Comparison of ENCODE assay signal across 12 cellular contexts in genomic region chr20:62410742-62411478, GRCh38. TPM values are rescaled to one million over a fixed set of nuclear protein-coding genes. Genes with fewer than 3 reads are reported as not detected.
A peak's percentile ranks its signal among the peaks of the same experiment; 100 is the strongest.
DNase-seq lines count a peak whose midpoint lies in the region; ATAC-seq and TF ChIP-seq lines count a peak whose summit lies in the region.
"Had no signal": no experiment of that assay in that cellular context is flagged by ENCODE, and none has a peak within 500 bp of the region (broad histone marks: within the 10 kb centered on the region; RNA-seq: fewer than 3 reads in every experiment).

No MANE protein-coding gene starts in this region.

- H2AFZ ChIP-seq in MM.1S (ENCODE audit: low read length) (0 out of 2 replicates have a peak overlapping the region, but pooled peaks have one; percentile 30), neuronal stem cell (ENCODE audit: low read length) (no peak overlapping the region)
- H2AFZ ChIP-seq: GM23248 had no signal

- H3K14ac ChIP-seq in neuronal stem cell (ENCODE audit: low read length), result peak overlapping the region; percentile 71

- no peaks in the 10 kb centered on the region for H3F3A ChIP-seq in MM.1S (ENCODE audit: insufficient read depth, low read length)

- peaks cover 5% of the 10 kb centered on the region for H3K79me1 ChIP-seq in neuronal stem cell (ENCODE audit: low read depth, low read length)

- peak overlapping the region; percentile 59 for H2BK12ac ChIP-seq in neuronal stem cell (ENCODE audit: low read length)

- peak overlapping the region; percentile 99 for H2BK120ac ChIP-seq in neuronal stem cell (ENCODE audit: low read depth, low read length)

- ATAC-seq in GM18520 (IDR thresholded peaks at IDR 0.05; ENCODE audit: unreplicated experiment), result no peak
- ATAC-seq in GM19035 (IDR thresholded peaks at IDR 0.05; ENCODE audit: unreplicated experiment), result no peak

- H3K4me3 ChIP-seq in BLaER1 treated with 17β-estradiol and CSF1 and Interleukin-3, amounts not matched to agents 10 nM and 100 nM, result no peak overlapping the region
- H3K4me3 ChIP-seq in MM.1S (ENCODE audit: low read length) (no peak overlapping the region), WERI-Rb-1 (ENCODE audit: low read depth, low read length) (no peak overlapping the region), neuronal stem cell (ENCODE audit: low read length in 2 of 2) (no peak overlapping the region)
- H3K4me3 ChIP-seq: GM23248 had no signal

- H3K9ac ChIP-seq in BLaER1 treated with 17β-estradiol and CSF1 and Interleukin-3, amounts not matched to agents 10 nM and 100 nM, result peak overlapping the region in 3 of 11 experiments; percentile 12 to 36 (median 27); a peak in 2 of 22 replicates
- H3K9ac ChIP-seq in MM.1S (ENCODE audit: low read length), result no peak overlapping the region
- H3K9ac ChIP-seq in neuronal stem cell (ENCODE audit: low read depth, low read length, poor library complexity), result peak overlapping the region; percentile 24
- H3K9ac ChIP-seq: GM23248 had no signal

- peaks cover 0 to 25% (median 7%) of the 10 kb centered on the region in 11 experiments; a peak in 14 of 22 replicates for H4K20me1 ChIP-seq in BLaER1 treated with 17β-estradiol and CSF1 and Interleukin-3, amounts not matched to agents 10 nM and 100 nM
- H4K20me1 ChIP-seq in MM.1S (ENCODE audit: insufficient read depth, low read length), result no peaks in the 10 kb centered on the region

- no peaks in the 10 kb centered on the region for H3K9me2 ChIP-seq in MM.1S (replicated peaks; ENCODE audit: insufficient read depth, low read length)

- H3K4ac ChIP-seq in neuronal stem cell (ENCODE audit: low read length), result no peak overlapping the region

- no peaks in the 10 kb centered on the region; a peak in 1 of 22 replicates for H3K27me3 ChIP-seq in BLaER1 treated with 17β-estradiol and CSF1 and Interleukin-3, amounts not matched to agents 10 nM and 100 nM
- peaks cover 53% of the 10 kb centered on the region for H3K27me3 ChIP-seq in MM.1S (replicated peaks; ENCODE audit: insufficient read depth, low read length)
- no peaks in the 10 kb centered on the region for H3K27me3 ChIP-seq in WERI-Rb-1 (ENCODE audit: insufficient read depth, low read depth, severe bottlenecking)
- peaks cover 0 to 81% (median 4%) of the 10 kb centered on the region in 3 experiments for H3K27me3 ChIP-seq in neuronal stem cell (ENCODE audit: control insufficient read depth in 3 of 3, insufficient read depth in 3 of 3, low read depth in 1 of 3, low read length in 3 of 3)

- peak overlapping the region; percentile 59 to 84 (median 76) for H3K4me2 ChIP-seq in BLaER1 treated with 17β-estradiol and CSF1 and Interleukin-3, amounts not matched to agents 10 nM and 100 nM
- H3K4me2 ChIP-seq in MM.1S (ENCODE audit: low read depth, low read length) (peak overlapping the region; percentile 48; the same call in 1 of the 2 replicates), neuronal stem cell (ENCODE audit: insufficient read depth, low read length, poor library complexity, severe bottlenecking) (no peak overlapping the region)

- no peak overlapping the region for H2BK5ac ChIP-seq in neuronal stem cell (ENCODE audit: low read length)

- no peak overlapping the region for H4K91ac ChIP-seq in neuronal stem cell (ENCODE audit: low read depth, low read length, poor library complexity)

- no CpG with 5 or more reads among the region's 19 CpGs for WGBS in neuronal stem cell (ENCODE audit: extremely low coverage in 2 of 2, insufficient read length in 2 of 2, insufficient replicate concordance in 1 of 2), 2 donors

- H3K23ac ChIP-seq in neuronal stem cell (ENCODE audit: low read depth, low read length, poor library complexity), result peak overlapping the region; percentile 73

- H2AK5ac ChIP-seq in neuronal stem cell (ENCODE audit: low read depth, low read length), result peak overlapping the region; percentile 79

- TF ChIP-seq CTCF in MM.1S (IDR thresholded peaks at IDR 0.05; ENCODE audit: low read length), result no peak
- no peak for TF ChIP-seq CTCF in WERI-Rb-1 (IDR thresholded peaks at IDR 0.05; ENCODE audit: low read depth, low read length)

- DNase-seq in MM.1S, result no peak
- no peak for DNase-seq in WERI-Rb-1
- no peak for DNase-seq in neuronal stem cell (ENCODE audit: low spot score)
- no peak for DNase-seq in effector CD4-positive, alpha-beta T cell
- DNase-seq in activated CD4-positive, alpha-beta T cell treated with anti-CD3 and anti-CD28 coated beads for 4 hours, result no peak
- DNase-seq: NCI-H446, Right ventricle myocardium superior had no signal

- peaks cover 9% of the 10 kb centered on the region for H3K79me2 ChIP-seq in MM.1S (ENCODE audit: low read length)

- peak overlapping the region; percentile 72 for H4K8ac ChIP-seq in neuronal stem cell (ENCODE audit: low read depth, low read length)

- peaks cover 31 to 68% (median 58%) of the 10 kb centered on the region in 10 experiments for H3K4me1 ChIP-seq in BLaER1 treated with 17β-estradiol and CSF1 and Interleukin-3, amounts not matched to agents 10 nM and 100 nM
- H3K4me1 ChIP-seq in MM.1S (ENCODE audit: low read length) (peaks cover 14% of the 10 kb centered on the region), neuronal stem cell (ENCODE audit: control insufficient read depth in 2 of 2, insufficient read depth in 1 of 2, low read depth in 1 of 2, low read length in 2 of 2) (peaks cover 4 to 14% of the 10 kb centered on the region in 2 donors)

- H3K27ac ChIP-seq in BLaER1 treated with 17β-estradiol and CSF1 and Interleukin-3, amounts not matched to agents 10 nM and 100 nM, result no peak overlapping the region; a peak in 1 of 22 replicates
- H3K27ac ChIP-seq in MM.1S (ENCODE audit: low read length), result no peak overlapping the region
- peak overlapping the region; percentile 97 for H3K27ac ChIP-seq in WERI-Rb-1
- H3K27ac ChIP-seq in neuronal stem cell (replicated peaks; ENCODE audit: low read length), result no peak overlapping the region
- H3K27ac ChIP-seq: GM23248, SK-N-MC had no signal

- peak overlapping the region; percentile 78 for H3K18ac ChIP-seq in neuronal stem cell (ENCODE audit: low read length)

- peak overlapping the region; percentile 87 for H2BK15ac ChIP-seq in neuronal stem cell (ENCODE audit: low read length)

- no peaks in the 10 kb centered on the region for H3K9me3 ChIP-seq in BLaER1 treated with 17β-estradiol and CSF1 and Interleukin-3, amounts not matched to agents 10 nM and 100 nM (replicated peaks in 1 of 11)
- H3K9me3 ChIP-seq in MM.1S (replicated peaks; ENCODE audit: insufficient read depth, low read length) (no peaks in the 10 kb centered on the region), WERI-Rb-1 (ENCODE audit: severe bottlenecking) (no peaks in the 10 kb centered on the region), neuronal stem cell (replicated peaks in 1 of 2; ENCODE audit: control insufficient read depth in 2 of 2, insufficient read depth in 1 of 2, low read depth in 1 of 2, low read length in 2 of 2) (no peaks in the 10 kb centered on the region)

- H3K36me3 ChIP-seq in BLaER1 treated with 17β-estradiol and CSF1 and Interleukin-3, amounts not matched to agents 10 nM and 100 nM, result no peaks in the 10 kb centered on the region
- H3K36me3 ChIP-seq in MM.1S (replicated peaks; ENCODE audit: insufficient read depth, low read length), result no peaks in the 10 kb centered on the region
- no peaks in the 10 kb centered on the region for H3K36me3 ChIP-seq in WERI-Rb-1
- H3K36me3 ChIP-seq in neuronal stem cell (replicated peaks in 1 of 2; ENCODE audit: control insufficient read depth in 2 of 2, insufficient read depth in 2 of 2, low read length in 2 of 2), result no peaks in the 10 kb centered on the region

RNA-seq across cellular contexts. Expression of gene CABLES2, which starts 3.8 kb away (rescaled TPM):
- polyA plus RNA-seq in neuronal stem cell (2013, experiment 1 of 2), result 15.0 TPM
- 14.9 TPM for polyA plus RNA-seq in neuronal stem cell (2013, experiment 2 of 2)

RNA-seq across cellular contexts. Expression of gene RBBP8NL, which starts 16.4 kb away (rescaled TPM):
- not detected for polyA plus RNA-seq in neuronal stem cell (2013, experiment 1 of 2)
- polyA plus RNA-seq in neuronal stem cell (2013, experiment 2 of 2), result not detected
- polyA plus RNA-seq: GM23248 had no signal

RNA-seq across cellular contexts. Expression of gene RPS21, which starts 24.0 kb away (rescaled TPM):
- 3,158 TPM for polyA plus RNA-seq in neuronal stem cell (2013, experiment 1 of 2)
- polyA plus RNA-seq in neuronal stem cell (2013, experiment 2 of 2), result 3,117 TPM

RNA-seq across cellular contexts. Expression of gene LAMA5, which starts 43.8 kb away (rescaled TPM):
- 59.5 TPM for polyA plus RNA-seq in neuronal stem cell (2013, experiment 1 of 2)
- 57.4 TPM for polyA plus RNA-seq in neuronal stem cell (2013, experiment 2 of 2)
